10 cellular contexts compared by ENCODE assay signal in genomic region chr2:218566296-218566695, GRCh38. TPM values are rescaled to one million over a fixed set of nuclear protein-coding genes. Genes with fewer than 3 reads are reported as not detected.
DNase-seq lines count a peak whose midpoint lies in the region; ATAC-seq, FAIRE-seq and TF ChIP-seq lines count a peak whose summit lies in the region.
"Had no signal": no experiment of that assay in that cellular context is flagged by ENCODE, and none has a peak within 500 bp of the region (broad histone marks: within the 10 kb centered on the region; RNA-seq: fewer than 3 reads in every experiment).

No MANE protein-coding gene starts in this region.

- H3K36me3 Mint-ChIP-seq in activated T-cell treated with anti-CD3 and anti-CD28 coated beads, Interleukin-2, amount 50 U/mL, for 24 hours (ENCODE audit: low read depth) = peaks cover 94% of the 10 kb centered on the region

- H3K4me1 ChIP-seq in K562 (replicated peaks in 1 of 2; ENCODE audit: control insufficient read depth in 2 of 2, insufficient read depth in 2 of 2, low read length in 2 of 2) (peaks cover 8 to 9% of the 10 kb centered on the region in 2 experiments; a peak in 4 of 5 replicates), skeletal muscle satellite cell (ENCODE audit: control insufficient read depth, insufficient read depth, low read length) (peaks cover 19% of the 10 kb centered on the region), thyroid gland (peaks cover 16 to 27% of the 10 kb centered on the region in 2 donors)

- in situ Hi-C loops in K562 (cut with MboI) = no loop called here

- H3K27ac Mint-ChIP-seq in activated T-cell treated with anti-CD3 and anti-CD28 coated beads, Interleukin-2, amount 50 U/mL, for 24 hours = peak overlapping the region; percentile 100

- H3K4me3 ChIP-seq in NB4 (ENCODE audit: low read depth, low read length) (peak overlapping the region; percentile 75), K562 (no peak overlapping the region), skeletal muscle satellite cell (ENCODE audit: low read length) (no peak overlapping the region), thyroid gland (replicated peaks in 1 of 3) (no peak overlapping the region)

- 0 out of 2 replicates have a peak, but pooled peaks cover 3% of the 10 kb centered on the region for H4K20me1 ChIP-seq in K562 (replicated peaks; ENCODE audit: control insufficient read depth, insufficient read depth, low read length)

- 50% methylated on average over 1 of the region's 1 CpG for WGBS in K562 (ENCODE audit: insufficient coverage, low coverage, missing lambda C conversion rate)
- 91 to 92% methylated on average over 1 of the region's 1 CpG for WGBS in thyroid gland, 2 donors

- no peaks in the 10 kb centered on the region for H3K9me3 Mint-ChIP-seq in activated T-cell treated with anti-CD3 and anti-CD28 coated beads, Interleukin-2, amount 50 U/mL, for 24 hours

- H2AFZ ChIP-seq in K562 (ENCODE audit: low read depth, low read length) = no peak overlapping the region

- H3K4me1 Mint-ChIP-seq in activated T-cell treated with anti-CD3 and anti-CD28 coated beads, Interleukin-2, amount 50 U/mL, for 24 hours (ENCODE audit: low read depth) = peaks cover 51% of the 10 kb centered on the region

- no peak for TF ChIP-seq CTCF in NB4 (IDR thresholded peaks at IDR 0.05; ENCODE audit: low read depth, low read length)
- no peak for TF ChIP-seq CTCF in K562 (IDR thresholded peaks at IDR 0.05 in 2 of 3, conservative IDR thresholded peaks at IDR 0.05 in 1 of 3; ENCODE audit: insufficient read depth in 2 of 3, low read depth in 1 of 3, low read length in 3 of 3)
- TF ChIP-seq CTCF in thyroid gland (IDR thresholded peaks at IDR 0.05) = no peak

- FAIRE-seq in K562 (lab: Jason Lieb, UNC) = no peak

- ATAC-seq in K562 = no peak

- no TSS peak for BruUV-seq in K562 (replicated peaks; lab: Mats Ljungman, UMichigan)

- H3K27ac ChIP-seq in K562 (ENCODE audit: extremely low read depth, low read depth, low read length) (no peak overlapping the region), thyroid gland (no peak overlapping the region)

- TF ChIP-seq EP300 in K562 (IDR thresholded peaks at IDR 0.05; ENCODE audit: low read length) = no peak

- TF ChIP-seq POLR2A in NB4 (IDR thresholded peaks at IDR 0.05; ENCODE audit: extremely low read depth, insufficient read length) = no peak
- no peak for TF ChIP-seq POLR2A in K562 (conservative IDR thresholded peaks at IDR 0.05)
- TF ChIP-seq POLR2A in thyroid gland (IDR thresholded peaks at IDR 0.05) = no peak

- H3K4me3 Mint-ChIP-seq in activated T-cell treated with anti-CD3 and anti-CD28 coated beads, Interleukin-2, amount 50 U/mL, for 24 hours = peak overlapping the region; percentile 94

- DNase-seq in activated T-cell treated with anti-CD3 and anti-CD28 coated beads, Interleukin-2, amount 50 U/mL, for 24 hours = no peak
- no peak for DNase-seq in activated T-cell treated with anti-CD3 and anti-CD28 coated beads for 4 hours
- DNase-seq in NB4 (ENCODE audit: low read depth) = peak; percentile 33
- no peak for DNase-seq in K562 (ENCODE audit: extremely low read depth in 1 of 4, low spot score in 3 of 4)
- no peak for DNase-seq in superior temporal gyrus (ENCODE audit: extremely low spot score)
- no peak for DNase-seq in thyroid gland
- no peak for DNase-seq in retina
- DNase-seq: activated gamma-delta T cell treated with Interleukin-2 at 50 U/mL for 16 hours, NCI-H82 had no signal

- H3K36me3 ChIP-seq in K562 (ENCODE audit: control insufficient read depth, insufficient read depth, low read length) = peaks cover 42% of the 10 kb centered on the region; the same call in 2 of the 3 replicates
- H3K36me3 ChIP-seq in skeletal muscle satellite cell (ENCODE audit: insufficient read depth, low read length) = peaks cover 13% of the 10 kb centered on the region
- peaks cover 0 to 3% of the 10 kb centered on the region in 2 donors for H3K36me3 ChIP-seq in thyroid gland

- H3K9me3 ChIP-seq in K562 (replicated peaks; ENCODE audit: control insufficient read depth, insufficient read depth, low read depth, low read length) = no peaks in the 10 kb centered on the region
- H3K9me3 ChIP-seq in skeletal muscle satellite cell (replicated peaks; ENCODE audit: low read length) = no peaks in the 10 kb centered on the region
- no peaks in the 10 kb centered on the region for H3K9me3 ChIP-seq in thyroid gland

- CTCF ChIA-PET in K562 (lab: Yijun Ruan, JAX; ENCODE audit: low intra/inter-chr PET ratio) = no interaction called here

- no peaks in the 10 kb centered on the region for H3K27me3 ChIP-seq in K562 (ENCODE audit: control insufficient read depth in 2 of 2, insufficient read depth in 2 of 2, low read length in 2 of 2)
- H3K27me3 ChIP-seq in skeletal muscle satellite cell (ENCODE audit: control insufficient read depth, insufficient read depth, low read length) = no peaks in the 10 kb centered on the region
- no peaks in the 10 kb centered on the region for H3K27me3 ChIP-seq in thyroid gland

- H3K9ac ChIP-seq in K562 (ENCODE audit: insufficient read depth in 1 of 2, low read depth in 2 of 2, low read length in 2 of 2) = peak overlapping the region in 1 of 2 experiments; percentile 78; a peak in 2 of 4 replicates
- no peak overlapping the region for H3K9ac ChIP-seq in skeletal muscle satellite cell (ENCODE audit: low read depth, low read length)

- peak overlapping the region; percentile 93; the same call in 1 of the 2 replicates for H3K4me2 ChIP-seq in K562 (ENCODE audit: insufficient read depth, low read length)
- H3K4me2 ChIP-seq in skeletal muscle satellite cell (ENCODE audit: low read length) = peak overlapping the region; percentile 93

- no peaks in the 10 kb centered on the region for H3K27me3 Mint-ChIP-seq in activated T-cell treated with anti-CD3 and anti-CD28 coated beads, Interleukin-2, amount 50 U/mL, for 24 hours

- POLR2A ChIA-PET in K562 (lab: Yijun Ruan, JAX) = interaction anchor here (0.6 kb wide), 2 partner anchors 10 to 64 kb away, joined by 3 read pairs; no protein-coding TSS in a partner anchor

- intact Hi-C loops in K562 (cut with micrococcal nuclease) (loop anchor here (5.0 kb wide), 2 partner anchors 169 to 274 kb away; partner anchors contain the start of genes CTDSP1 and TMBIM1), thyroid gland (cut with DNase I) (loop anchor here (5.0 to 10.0 kb wide), 3 partner anchors 79 to 301 kb away; partner anchors contain the start of gene GPBAR1)

- no peaks in the 10 kb centered on the region for H3K9me1 ChIP-seq in K562 (ENCODE audit: control insufficient read depth, insufficient read depth, low read length)

- H3K79me2 ChIP-seq in K562 (ENCODE audit: control insufficient read depth, insufficient read depth, low read length) = peaks cover 81% of the 10 kb centered on the region

- TF ChIP-seq RAD21 in K562 (CRISPR knock-in tag; conservative IDR thresholded peaks at IDR 0.05 in 1 of 2, IDR thresholded peaks at IDR 0.05 in 1 of 2) = no peak

RNA-seq across cellular contexts. Expression of gene USP37, which starts 1.9 kb away (rescaled TPM):
- 28.1 and 77.2 TPM in 2 replicates for total RNA-seq in K562 (2011; cell fraction: chromatin; rRNA removed; ENCODE audit: low replicate concordance)
- total RNA-seq in K562 (2011; cell fraction: nucleolus; rRNA removed) = 8.3 and 18.9 TPM in 2 replicates
- total RNA-seq in K562 (2011; cell fraction: nucleoplasm; rRNA removed) = 24.1 and 25.7 TPM in 2 replicates
- total RNA-seq in K562 (2014; rRNA removed) = 5.7 and 8.5 TPM in 2 replicates
- 14.2 and 16.5 TPM in 2 replicates for total RNA-seq in K562 (2014; rRNA removed; fragmentation: Illumina TruSeq; extraction: Trizol)
- 12.6 and 14.1 TPM in 2 replicates for total RNA-seq in K562 (2015; rRNA removed; fragmentation: Illumina TruSeq; extraction: Trizol)
- 12.8 and 15.0 TPM in 2 replicates for total RNA-seq in K562 (2021)
- 7.2 and 9.0 TPM in 2 replicates for polyA plus RNA-seq in K562 (2011; rRNA removed)
- 1.00 and 2.5 TPM in 2 replicates for polyA plus RNA-seq in K562 (2011; cell fraction: cytosol; rRNA removed)
- 7.7 and 8.7 TPM in 2 replicates for polyA plus RNA-seq in K562 (2011; cell fraction: nucleus; rRNA removed)
- 3.5 and 4.0 TPM in 2 replicates for polyA plus RNA-seq in K562 (2012)
- polyA plus RNA-seq in K562 (2014; fragmentation: Illumina TruSeq; extraction: Trizol) = 6.0 and 6.9 TPM in 2 replicates
- 1 to 10 TPM; 2.0 to 2.8 TPM for polyA plus RNA-seq in K562 (2014; fragmentation: Nextera tagmentation; extraction: Ambion mirVana)
- 4.8 and 5.0 TPM in 2 replicates for polyA plus RNA-seq in K562 (2014; rRNA removed)
- 28.7 and 36.1 TPM in 2 replicates for polyA minus RNA-seq in K562 (2011; rRNA and poly(A)+ RNA removed)
- 10.8 and 18.3 TPM in 2 replicates for polyA minus RNA-seq in K562 (2011; cell fraction: cytosol; rRNA and poly(A)+ RNA removed)
- polyA minus RNA-seq in K562 (2011; cell fraction: nucleus; rRNA and poly(A)+ RNA removed) = 11.8 and 31.5 TPM in 2 replicates
- total RNA-seq in skeletal muscle satellite cell (2012; rRNA removed) = 6.8 and 8.3 TPM in 2 replicates
- total RNA-seq in thyroid gland = 10 to 100 TPM; 10.6 to 22.4 (median 15.8) TPM

RNA-seq across cellular contexts. Expression of gene CNOT9, which starts 2.3 kb away (rescaled TPM):
- 44.5 and 73.8 TPM in 2 replicates for total RNA-seq in K562 (2011; cell fraction: chromatin; rRNA removed; ENCODE audit: low replicate concordance)
- 24.5 and 28.0 TPM in 2 replicates for total RNA-seq in K562 (2011; cell fraction: nucleolus; rRNA removed)
- 45.1 and 81.1 TPM in 2 replicates for total RNA-seq in K562 (2011; cell fraction: nucleoplasm; rRNA removed)
- 40.9 and 48.3 TPM in 2 replicates for total RNA-seq in K562 (2014; rRNA removed)
- 47.7 and 51.1 TPM in 2 replicates for total RNA-seq in K562 (2014; rRNA removed; fragmentation: Illumina TruSeq; extraction: Trizol)
- total RNA-seq in K562 (2015; rRNA removed; fragmentation: Illumina TruSeq; extraction: Trizol) = 48.4 and 50.8 TPM in 2 replicates
- total RNA-seq in K562 (2021) = 50.7 and 51.6 TPM in 2 replicates
- 68.1 and 82.6 TPM in 2 replicates for polyA plus RNA-seq in K562 (2011; rRNA removed)
- polyA plus RNA-seq in K562 (2011; cell fraction: cytosol; rRNA removed) = 45.8 and 48.2 TPM in 2 replicates
- 62.8 and 76.2 TPM in 2 replicates for polyA plus RNA-seq in K562 (2011; cell fraction: nucleus; rRNA removed)
- 26.9 and 31.4 TPM in 2 replicates for polyA plus RNA-seq in K562 (2012)
- polyA plus RNA-seq in K562 (2014; fragmentation: Illumina TruSeq; extraction: Trizol) = 43.3 and 46.7 TPM in 2 replicates
- polyA plus RNA-seq in K562 (2014; fragmentation: Nextera tagmentation; extraction: Ambion mirVana) = 10 to 100 TPM; 19.0 to 27.4 TPM
- 33.4 and 42.8 TPM in 2 replicates for polyA plus RNA-seq in K562 (2014; rRNA removed)
- 98.0 and 123 TPM in 2 replicates for polyA minus RNA-seq in K562 (2011; rRNA and poly(A)+ RNA removed)
- polyA minus RNA-seq in K562 (2011; cell fraction: cytosol; rRNA and poly(A)+ RNA removed) = 48.5 and 68.3 TPM in 2 replicates
- 28.5 and 47.8 TPM in 2 replicates for polyA minus RNA-seq in K562 (2011; cell fraction: nucleus; rRNA and poly(A)+ RNA removed)
- total RNA-seq in skeletal muscle satellite cell (2012; rRNA removed) = 70.0 and 76.9 TPM in 2 replicates
- 10 to 100 TPM; 34.7 to 48.5 (median 38.5) TPM for total RNA-seq in thyroid gland

RNA-seq across cellular contexts. Expression of gene PLCD4, which starts 41.4 kb away (rescaled TPM):
- total RNA-seq in K562 (2011; cell fraction: chromatin; rRNA removed; ENCODE audit: low replicate concordance) = 0.18 TPM in 1 of 2 replicates, not detected in the other
- not detected in 2 replicates for total RNA-seq in K562 (2011; cell fraction: nucleolus; rRNA removed)
- total RNA-seq in K562 (2011; cell fraction: nucleoplasm; rRNA removed) = not detected in 2 replicates
- not detected in 2 replicates for total RNA-seq in K562 (2014; rRNA removed)
- total RNA-seq in K562 (2014; rRNA removed; fragmentation: Illumina TruSeq; extraction: Trizol) = not detected in 2 replicates
- not detected in 2 replicates for total RNA-seq in K562 (2015; rRNA removed; fragmentation: Illumina TruSeq; extraction: Trizol)
- not detected in 2 replicates for total RNA-seq in K562 (2021)
- polyA plus RNA-seq in K562 (2011; rRNA removed) = 0.01 TPM in 1 of 2 replicates, not detected in the other
- polyA plus RNA-seq in K562 (2011; cell fraction: cytosol; rRNA removed) = not detected in 2 replicates
- polyA plus RNA-seq in K562 (2011; cell fraction: nucleus; rRNA removed) = 0.08 TPM in 1 of 2 replicates, not detected in the other
- polyA plus RNA-seq in K562 (2012) = 0.44 and 0.64 TPM in 2 replicates
- not detected in 2 replicates for polyA plus RNA-seq in K562 (2014; fragmentation: Illumina TruSeq; extraction: Trizol)
- polyA plus RNA-seq in K562 (2014; fragmentation: Nextera tagmentation; extraction: Ambion mirVana) = under 1 TPM; 0.13 to 0.38 TPM
- not detected in 2 replicates for polyA plus RNA-seq in K562 (2014; rRNA removed)
- not detected in 2 replicates for polyA minus RNA-seq in K562 (2011; rRNA and poly(A)+ RNA removed)
- polyA minus RNA-seq in K562 (2011; cell fraction: cytosol; rRNA and poly(A)+ RNA removed) = not detected in 2 replicates
- not detected in 2 replicates for polyA minus RNA-seq in K562 (2011; cell fraction: nucleus; rRNA and poly(A)+ RNA removed)
- total RNA-seq in skeletal muscle satellite cell (2012; rRNA removed) = 1.8 and 3.1 TPM in 2 replicates
- 1 to 10 TPM in 3 of 4 donors, under 1 TPM in 1; 0.89 to 3.1 (median 1.9) TPM for total RNA-seq in thyroid gland
